Comparison of ENCODE assay signal across 23 cellular contexts in the genomic region with DNA sequence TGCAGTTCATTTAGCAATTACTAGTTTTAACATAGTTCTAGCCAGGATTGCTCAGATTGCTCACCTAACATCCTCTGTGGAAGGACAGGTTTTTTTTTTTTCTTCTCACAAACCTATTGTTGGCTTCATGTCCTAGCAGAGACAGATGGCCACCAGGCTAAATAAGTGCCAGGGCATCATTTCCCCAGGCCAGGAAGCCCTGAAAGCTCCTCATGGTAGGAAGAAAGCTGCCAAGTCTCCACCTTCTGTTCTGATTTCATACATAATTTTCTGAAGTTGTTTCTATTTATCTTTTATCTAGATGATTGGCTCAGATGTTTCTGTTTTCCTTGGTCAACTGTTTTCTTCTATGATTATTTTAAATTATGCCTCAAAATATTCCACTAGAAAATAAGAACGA. TPM values are rescaled to one million over a fixed set of nuclear protein-coding genes. Genes with fewer than 3 reads are reported as not detected.
DNase-seq lines count a peak whose midpoint lies in the region; ATAC-seq and TF ChIP-seq lines count a peak whose summit lies in the region.
"Had no signal": no experiment of that assay in that cellular context is flagged by ENCODE, and none has a peak within 500 bp of the region (broad histone marks: within the 10 kb centered on the region; RNA-seq: fewer than 3 reads in every experiment).

No MANE protein-coding gene starts in this region.

- TF ChIP-seq POLR2A in lower leg skin (IDR thresholded peaks at IDR 0.05), result no peak

- peak overlapping the region; percentile 38 for H3K4me3 Mint-ChIP-seq in activated T-cell treated with anti-CD3 and anti-CD28 coated beads, Interleukin-2, amount 50 U/mL, for 24 hours
- H3K4me3 Mint-ChIP-seq in activated T-cell treated with anti-CD3 and anti-CD28 coated beads, Interleukin-2, amount 50 U/mL, for 4 hours, result no peak overlapping the region
- H3K4me3 Mint-ChIP-seq in central memory CD8-positive, alpha-beta T cell, result no peak overlapping the region
- H3K4me3 Mint-ChIP-seq in progenitor cell of endocrine pancreas (ENCODE audit: low read depth), result no peak overlapping the region

- WGBS in lower leg skin, 2 donors, result 83 to 86% methylated on average over 1 of the region's 1 CpG

- peaks cover 50% of the 10 kb centered on the region for H3K4me1 Mint-ChIP-seq in activated T-cell treated with anti-CD3 and anti-CD28 coated beads, Interleukin-2, amount 50 U/mL, for 24 hours (ENCODE audit: low read depth)
- H3K4me1 Mint-ChIP-seq in activated T-cell treated with anti-CD3 and anti-CD28 coated beads, Interleukin-2, amount 50 U/mL, for 4 hours (ENCODE audit: low read depth), result peaks cover 34% of the 10 kb centered on the region
- peaks cover 13% of the 10 kb centered on the region for H3K4me1 Mint-ChIP-seq in central memory CD8-positive, alpha-beta T cell
- H3K4me1 Mint-ChIP-seq in progenitor cell of endocrine pancreas (ENCODE audit: low read depth), result no peaks in the 10 kb centered on the region

- intact Hi-C loops in lower leg skin (cut with DNase I; ENCODE audit: low total_unique reads), result no loop called here
- intact Hi-C loops in left cardiac atrium (cut with DNase I), result no loop called here

- TF ChIP-seq CTCF in progenitor cell of endocrine pancreas (IDR thresholded peaks at IDR 0.05; ENCODE audit: unreplicated experiment) (no peak), lower leg skin (IDR thresholded peaks at IDR 0.05) (no peak)

- no peak overlapping the region for H3K4me3 ChIP-seq in lower leg skin (ENCODE audit: low read depth, poor library complexity, severe bottlenecking)
- H3K4me3 ChIP-seq: esophagus squamous epithelium, gastroesophageal sphincter, sigmoid colon, thyroid gland had no signal

- no peak for ATAC-seq in activated T-cell treated with anti-CD3 and anti-CD28 coated beads, Interleukin-2, amount 50 U/mL, for 4 hours
- no peak for ATAC-seq in central memory CD8-positive, alpha-beta T cell (replicated peaks; ENCODE audit: extremely low read depth, poor library complexity, severe bottlenecking)
- ATAC-seq in left cardiac atrium, result no peak
- ATAC-seq: gastroesophageal sphincter had no signal

- H3K9me3 Mint-ChIP-seq in activated T-cell treated with anti-CD3 and anti-CD28 coated beads, Interleukin-2, amount 50 U/mL, for 24 hours, result no peaks in the 10 kb centered on the region
- no peaks in the 10 kb centered on the region for H3K9me3 Mint-ChIP-seq in activated T-cell treated with anti-CD3 and anti-CD28 coated beads, Interleukin-2, amount 50 U/mL, for 4 hours
- H3K9me3 Mint-ChIP-seq in central memory CD8-positive, alpha-beta T cell, result no peaks in the 10 kb centered on the region
- H3K9me3 Mint-ChIP-seq in progenitor cell of endocrine pancreas (ENCODE audit: low read depth), result no peaks in the 10 kb centered on the region

- H3K36me3 Mint-ChIP-seq in activated T-cell treated with anti-CD3 and anti-CD28 coated beads, Interleukin-2, amount 50 U/mL, for 24 hours (ENCODE audit: low read depth), result peaks cover 60% of the 10 kb centered on the region
- H3K36me3 Mint-ChIP-seq in activated T-cell treated with anti-CD3 and anti-CD28 coated beads, Interleukin-2, amount 50 U/mL, for 4 hours (ENCODE audit: insufficient read depth), result peaks cover 21% of the 10 kb centered on the region
- H3K36me3 Mint-ChIP-seq in central memory CD8-positive, alpha-beta T cell (ENCODE audit: insufficient read depth), result peaks cover 4% of the 10 kb centered on the region
- peaks cover 37% of the 10 kb centered on the region for H3K36me3 Mint-ChIP-seq in progenitor cell of endocrine pancreas (ENCODE audit: insufficient read depth)

- H3K27ac Mint-ChIP-seq in activated T-cell treated with anti-CD3 and anti-CD28 coated beads, Interleukin-2, amount 50 U/mL, for 24 hours, result peak overlapping the region; percentile 92
- H3K27ac Mint-ChIP-seq in central memory CD8-positive, alpha-beta T cell (ENCODE audit: low read depth), result peak overlapping the region; percentile 54
- peak overlapping the region; percentile 67 for H3K27ac Mint-ChIP-seq in progenitor cell of endocrine pancreas

- no peaks in the 10 kb centered on the region for H3K27me3 Mint-ChIP-seq in activated T-cell treated with anti-CD3 and anti-CD28 coated beads, Interleukin-2, amount 50 U/mL, for 24 hours
- H3K27me3 Mint-ChIP-seq in activated T-cell treated with anti-CD3 and anti-CD28 coated beads, Interleukin-2, amount 50 U/mL, for 4 hours (ENCODE audit: low read depth), result no peaks in the 10 kb centered on the region
- H3K27me3 Mint-ChIP-seq in central memory CD8-positive, alpha-beta T cell, result no peaks in the 10 kb centered on the region
- H3K27me3 Mint-ChIP-seq in progenitor cell of endocrine pancreas, result no peaks in the 10 kb centered on the region

- no peak for DNase-seq in activated T-cell treated with anti-CD3 and anti-CD28 coated beads, Interleukin-2, amount 50 U/mL, for 24 hours
- no peak for DNase-seq in activated T-cell treated with anti-CD3 and anti-CD28 coated beads, Interleukin-2, amount 50 U/mL, for 4 hours
- peak; percentile 35 for DNase-seq in NCI-H1694 (lab: John Stamatoyannopoulos, UW)
- DNase-seq in central memory CD8-positive, alpha-beta T cell (ENCODE audit: low spot score in 2 of 2), result no peak
- DNase-seq in progenitor cell of endocrine pancreas (ENCODE audit: low spot score, unreplicated experiment), result no peak
- DNase-seq in lower leg skin (ENCODE audit: low spot score in 2 of 2), result no peak
- DNase-seq in left cardiac atrium, result no peak
- DNase-seq in superior temporal gyrus (ENCODE audit: extremely low spot score), result no peak
- DNase-seq: activated gamma-delta T cell; amygdala; central memory CD4-positive, alpha-beta T cell; effector memory CD4-positive, alpha-beta T cell; esophagus squamous epithelium; H7; kidney; NCI-H2081 treated with DMSO at 0.1 percent for 48 hours; NCI-H510A treated with DMSO at 0.1 percent for 48 hours; sigmoid colon; SW 1271; thyroid gland had no signal

RNA-seq across cellular contexts. Expression of gene EFCAB9, which starts 31.0 kb away (rescaled TPM):
- total RNA-seq in activated T-cell treated with anti-CD3 and anti-CD28 coated beads, Interleukin-2, amount 50 U/mL, for 4 hours, result not detected
- total RNA-seq in progenitor cell of endocrine pancreas (not detected in 2 replicates), lower leg skin (not detected), left cardiac atrium (not detected)
- total RNA-seq: esophagus squamous epithelium, gastroesophageal sphincter, H7, kidney, lung microvascular endothelial cell, OCI-LY7, sigmoid colon, thyroid gland had no signal

RNA-seq across cellular contexts. Expression of gene STK10, which starts 37.0 kb away (rescaled TPM):
- total RNA-seq in activated T-cell treated with anti-CD3 and anti-CD28 coated beads, Interleukin-2, amount 50 U/mL, for 4 hours, result 10 to 100 TPM; 62.1 to 79.0 (median 72.6) TPM
- 18.1 and 18.3 TPM in 2 replicates for total RNA-seq in progenitor cell of endocrine pancreas
- total RNA-seq in lower leg skin, result 10 to 100 TPM; 34.4 to 59.8 (median 40.7) TPM
- 10 to 100 TPM; 15.4 to 18.1 TPM for total RNA-seq in left cardiac atrium

RNA-seq across cellular contexts. Expression of gene UBTD2, which starts 58.6 kb away (rescaled TPM):
- 1 to 10 TPM; 5.7 to 7.5 (median 6.8) TPM for total RNA-seq in activated T-cell treated with anti-CD3 and anti-CD28 coated beads, Interleukin-2, amount 50 U/mL, for 4 hours
- 69.6 and 72.7 TPM in 2 replicates for total RNA-seq in progenitor cell of endocrine pancreas
- total RNA-seq in lower leg skin, result 10 to 100 TPM in 2 of 4 donors, 1 to 10 TPM in 2; 7.1 to 15.1 (median 9.4) TPM
- 10 to 100 TPM in 1 of 2 donors, 1 to 10 TPM in 1; 9.7 to 10.9 TPM for total RNA-seq in left cardiac atrium
